ENCODE assay signal across 12 cellular contexts in the genomic region with DNA sequence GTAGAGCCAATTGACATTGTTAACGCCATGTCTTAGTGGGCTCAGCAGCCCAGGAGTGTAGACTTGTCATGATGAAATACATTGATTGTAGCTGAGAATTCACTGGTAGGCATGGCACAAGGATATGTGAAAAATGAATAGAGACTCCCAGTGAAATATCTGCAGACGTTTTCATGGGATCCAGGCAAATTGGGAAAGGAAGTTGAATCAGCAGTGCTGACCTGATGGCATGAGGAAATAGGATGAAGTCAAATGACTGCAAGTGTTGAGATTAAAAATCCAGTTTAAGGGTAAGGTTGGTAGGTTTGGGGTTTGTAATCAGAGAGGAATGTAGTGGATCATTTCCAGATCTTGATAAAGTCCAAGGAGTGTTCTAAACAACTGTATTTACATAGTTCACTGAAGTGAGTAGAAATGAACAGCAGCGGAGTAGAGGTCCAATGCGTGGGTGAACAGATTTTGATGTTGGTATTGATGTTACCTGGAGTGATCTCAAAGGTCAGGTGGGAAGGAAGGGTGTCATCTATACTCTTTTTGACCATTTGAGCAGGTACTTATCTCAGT. TPM values are rescaled to one million over a fixed set of nuclear protein-coding genes. Genes with fewer than 3 reads are reported as not detected.
A peak's percentile ranks its signal among the peaks of the same experiment; 100 is the strongest.
DNase-seq lines count a peak whose midpoint lies in the region; ATAC-seq and TF ChIP-seq lines count a peak whose summit lies in the region.
"Had no signal": no experiment of that assay in that cellular context is flagged by ENCODE, and none has a peak within 500 bp of the region (broad histone marks: within the 10 kb centered on the region; RNA-seq: fewer than 3 reads in every experiment).

No MANE protein-coding gene starts in this region.

- H3K4me3 Mint-ChIP-seq in HFFc6 = no peak overlapping the region; the same call in 1 of the 2 replicates
- H3K4me3 Mint-ChIP-seq: IgD-negative memory B cell, T-cell had no signal

- H3K9ac ChIP-seq in adipocyte (ENCODE audit: low read length) = no peak overlapping the region

- TF ChIP-seq CTCF in A673 (conservative IDR thresholded peaks at IDR 0.05; ENCODE audit: low read depth, low read length) (no peak), HFFc6 (IDR thresholded peaks at IDR 0.05) (no peak), kidney epithelial cell (IDR thresholded peaks at IDR 0.05; ENCODE audit: insufficient read depth, low read length, poor library complexity, severe bottlenecking) (no peak), tibial artery (IDR thresholded peaks at IDR 0.05) (no peak)

- H3K9me3 Mint-ChIP-seq in HFFc6 = no peaks in the 10 kb centered on the region
- H3K9me3 Mint-ChIP-seq: IgD-negative memory B cell, T-cell had no signal

- H3K27ac ChIP-seq in A673 (ENCODE audit: low read depth, low read length, poor library complexity, severe bottlenecking) (no peak overlapping the region), tibial artery (no peak overlapping the region)

- H3K4me1 ChIP-seq in A673 (ENCODE audit: insufficient read depth, low read length, poor library complexity, severe bottlenecking) (no peaks in the 10 kb centered on the region), adipocyte (ENCODE audit: control insufficient read depth, insufficient read depth, low read length) (peaks cover 10% of the 10 kb centered on the region), tibial artery (peaks cover 0 to 4% (median 0%) of the 10 kb centered on the region in 4 donors)
- H3K4me1 ChIP-seq: BE2C had no signal

- no peaks in the 10 kb centered on the region for H3K27me3 ChIP-seq in A673 (replicated peaks; ENCODE audit: insufficient read depth, low read depth, low read length, poor library complexity)
- H3K27me3 ChIP-seq in adipocyte (replicated peaks; ENCODE audit: control insufficient read depth, insufficient read depth, low read length) = no peaks in the 10 kb centered on the region
- no peaks in the 10 kb centered on the region for H3K27me3 ChIP-seq in kidney epithelial cell (ENCODE audit: control insufficient read depth, insufficient read depth, low read length)
- H3K27me3 ChIP-seq in tibial artery = no peaks in the 10 kb centered on the region
- H3K27me3 ChIP-seq: BE2C had no signal

- no peak overlapping the region for H3K4me3 ChIP-seq in A673 (ENCODE audit: low read depth, low read length, poor library complexity, severe bottlenecking)
- peak overlapping the region; percentile 1 for H3K4me3 ChIP-seq in adipocyte (ENCODE audit: low read length)
- no peak overlapping the region for H3K4me3 ChIP-seq in kidney epithelial cell (ENCODE audit: low read depth, low read length)
- no peak overlapping the region for H3K4me3 ChIP-seq in tibial artery

- peak; percentile 11 for DNase-seq in A673 (ENCODE audit: low spot score)
- peak; percentile 83 for DNase-seq in HFFc6
- DNase-seq in adipocyte (ENCODE audit: low read depth) = peak; percentile 52
- peak; percentile 87 for DNase-seq in kidney epithelial cell (ENCODE audit: low read depth)
- DNase-seq in tibial artery = no peak
- DNase-seq in iPS-NIHi11 (ENCODE audit: low spot score) = no peak
- DNase-seq: BE2C, NCI-H446, T-cell had no signal

- POLR2A ChIA-PET in A673 (lab: Charles Lee; ENCODE audit: low non-redundant PET) = no interaction called here

- peak overlapping the region; percentile 48 for H3K27ac Mint-ChIP-seq in HFFc6
- H3K27ac Mint-ChIP-seq: T-cell had no signal

- intact Hi-C loops in A673 (cut with micrococcal nuclease; ENCODE audit: unreplicated experiment) = no loop called here
- intact Hi-C loops in tibial artery (cut with DNase I; ENCODE audit: low total_unique reads) = no loop called here

- CTCF ChIA-PET in A673 (lab: Charles Lee) = no interaction called here

- no peaks in the 10 kb centered on the region for H3K9me3 ChIP-seq in A673 (ENCODE audit: low read depth, low read length, poor library complexity, severe bottlenecking)
- no peaks in the 10 kb centered on the region for H3K9me3 ChIP-seq in adipocyte (ENCODE audit: control insufficient read depth, low read length)
- no peaks in the 10 kb centered on the region for H3K9me3 ChIP-seq in tibial artery
- H3K9me3 ChIP-seq: BE2C had no signal

- peaks cover 22% of the 10 kb centered on the region for H3K4me1 Mint-ChIP-seq in HFFc6 (ENCODE audit: low read depth)
- H3K4me1 Mint-ChIP-seq: T-cell had no signal

- H3K27me3 Mint-ChIP-seq in HFFc6 (ENCODE audit: insufficient read depth) = no peaks in the 10 kb centered on the region; the same call in 1 of the 2 replicates
- H3K27me3 Mint-ChIP-seq: IgD-negative memory B cell, T-cell had no signal

- ATAC-seq in GM21381 (IDR thresholded peaks at IDR 0.05; ENCODE audit: unreplicated experiment) (no peak), GM18861 (IDR thresholded peaks at IDR 0.05; ENCODE audit: unreplicated experiment) (no peak)
- ATAC-seq: T-cell had no signal

- H3K36me3 ChIP-seq in A673 (ENCODE audit: insufficient read depth, low read length, poor library complexity, severe bottlenecking) (peaks cover 2% of the 10 kb centered on the region), adipocyte (ENCODE audit: control insufficient read depth, insufficient read depth, low read length, severe bottlenecking) (peaks cover 21% of the 10 kb centered on the region), kidney epithelial cell (ENCODE audit: control insufficient read depth, insufficient read depth, low read length) (no peaks in the 10 kb centered on the region), tibial artery (peaks cover 20 to 27% (median 26%) of the 10 kb centered on the region in 3 donors)
- H3K36me3 ChIP-seq: BE2C had no signal

- peaks cover 15% of the 10 kb centered on the region for H3K36me3 Mint-ChIP-seq in HFFc6 (ENCODE audit: low read depth)

- no TSS peak for BruUV-seq in A673 (replicated peaks; lab: Mats Ljungman, UMichigan)

RNA-seq across cellular contexts. Expression of a gene that starts 24.6 kb away (rescaled TPM):
- 13.3 and 15.3 TPM in 2 replicates for total RNA-seq in A673 (2021)
- total RNA-seq in HFFc6 (2021; fragmentation: NEBNext Ultra II Directional; extraction: Animal tissue kit (Norgen Biotek cat#: 25700)) = 10 to 100 TPM in 4 of 6 experiments, 1 to 10 TPM in 2; 9.6 to 12.2 (median 10.1) TPM
- total RNA-seq in kidney epithelial cell = 16.6 and 17.1 TPM in 2 replicates

Comparison
In these comparisons a context has a peak if more than half of its experiments do, and no peak if none do; other contexts are left out.
1. DNase-seq: peak in A673 (single experiment), HFFc6 (single experiment), adipocyte (single experiment) and kidney epithelial cell (single experiment); none in tibial artery (0 of 2) and iPS-NIHi11 (single experiment).